In genomic region chr11:99535819-99536218, GRCh38 we compare ENCODE assay signal across 15 cellular contexts.
DNase-seq lines count a peak whose midpoint lies in the region; ATAC-seq lines count a peak whose summit lies in the region.
"Had no signal": no experiment of that assay in that cellular context is flagged by ENCODE, and none has a peak within 500 bp of the region (broad histone marks: within the 10 kb centered on the region; RNA-seq: fewer than 3 reads in every experiment).

No MANE protein-coding gene starts in this region.

- in situ Hi-C loops in Caki2 (cut with HindIII; ENCODE audit: low pct_unique_long_range_greater_than_20kb, low sequenced_read_pairs), result no loop called here

- peak; percentile 26 for DNase-seq in Caki2 (ENCODE audit: low read depth)
- no peak for DNase-seq in NCI-H774 (lab: John Stamatoyannopoulos, UW)
- DNase-seq in NCI-H82 (lab: John Stamatoyannopoulos, UW), result no peak
- no peak for DNase-seq in stimulated activated naive CD8-positive, alpha-beta T cell treated with anti-CD3 and anti-CD28 coated beads, Interleukin-15, Interleukin-2, amounts not matched to agents 100 U/mL and 50 U/mL, for 24 hours
- DNase-seq in HuH-7.5 (ENCODE audit: low spot score), result no peak
- DNase-seq: activated CD8-positive, alpha-beta T cell treated with anti-CD3 and anti-CD28 coated beads, Interleukin-2, amount 10 ng/mL, durations not matched to agents 7 days and 5 days; activated effector memory CD4-positive, alpha-beta T cell treated with anti-CD3 and anti-CD28 coated beads, Interleukin-2, amount 50 U/mL, for 16 hours; anterior cingulate cortex; left cardiac atrium; NCI-H1105; NCI-H226 had no signal

- ATAC-seq in GM19397 (IDR thresholded peaks at IDR 0.05; ENCODE audit: unreplicated experiment) (peak; percentile 64), HG02798 (IDR thresholded peaks at IDR 0.05; ENCODE audit: poor library complexity, unreplicated experiment) (peak; percentile 65), HG03378 (IDR thresholded peaks at IDR 0.05; ENCODE audit: unreplicated experiment) (peak; percentile 90)
- ATAC-seq in stimulated activated naive CD8-positive, alpha-beta T cell treated with anti-CD3 and anti-CD28 coated beads, Interleukin-15, Interleukin-2, amounts not matched to agents 100 U/mL and 50 U/mL, for 24 hours, result no peak
- ATAC-seq: activated CD8-positive, alpha-beta T cell treated with anti-CD3 and anti-CD28 coated beads, Interleukin-2, amount 10 ng/mL, durations not matched to agents 7 days and 5 days; left cardiac atrium; stimulated activated effector memory CD8-positive, alpha-beta T cell treated with anti-CD3 and anti-CD28 coated beads, Interleukin-12 subunit alpha, Interleukin-12 subunit beta, amount 100 ng/mL, for 72 hours had no signal
